ENCODE assay signal across 28 cellular contexts in genomic region chr13:39557285-39557955, GRCh38. TPM values are rescaled to one million over a fixed set of nuclear protein-coding genes. Genes with fewer than 3 reads are reported as not detected.
"Had no signal": no experiment of that assay in that cellular context is flagged by ENCODE, and none has a peak within 500 bp of the region (broad histone marks: within the 10 kb centered on the region; RNA-seq: fewer than 3 reads in every experiment).

No MANE protein-coding gene starts in this region.

- H3K4me3 Mint-ChIP-seq: activated naive CD4-positive, alpha-beta T cell treated with anti-CD3 and anti-CD28 coated beads for 36 hours; activated naive CD8-positive, alpha-beta T cell treated with anti-CD3 and anti-CD28 coated beads for 36 hours; activated T-helper 1 cell treated with anti-CD3 and anti-CD28 coated beads, Interleukin-12 subunit alpha, Interleukin-12 subunit beta, Interleukin-2, Interleukin-4 antibody, amounts not matched to agents 30 ng/mL and 10 ng/mL and 1 ng/mL, durations not matched to agents 14 hours and 24 hours and 36 hours; brain; mesothelial cell of epicardium; naive thymus-derived CD8-positive, alpha-beta T cell had no signal

- ATAC-seq: gastrocnemius medialis; naive thymus-derived CD8-positive, alpha-beta T cell; right cardiac atrium; stimulated activated naive CD8-positive, alpha-beta T cell treated with anti-CD3 and anti-CD28 coated beads, Interleukin-15, Interleukin-2, amounts not matched to agents 100 U/mL and 50 U/mL, for 24 hours had no signal

- H3K4me3 ChIP-seq: adrenal gland, ascending aorta, cardiac muscle cell, coronary artery, dorsolateral prefrontal cortex, gastrocnemius medialis, hepatocyte, spleen, testis, transverse colon had no signal

- H3K27me3 ChIP-seq: adrenal gland, ascending aorta, dorsolateral prefrontal cortex, gastrocnemius medialis, hepatocyte, spleen, testis, transverse colon had no signal

- H3K27ac ChIP-seq: adrenal gland, ascending aorta, cardiac muscle cell, coronary artery, dorsolateral prefrontal cortex, gastrocnemius medialis, hepatocyte, spleen, testis, transverse colon, VCaP had no signal

- H3K36me3 Mint-ChIP-seq: activated naive CD8-positive, alpha-beta T cell treated with anti-CD3 and anti-CD28 coated beads for 36 hours; naive thymus-derived CD8-positive, alpha-beta T cell had no signal

- H3K9me3 Mint-ChIP-seq: activated naive CD4-positive, alpha-beta T cell treated with anti-CD3 and anti-CD28 coated beads for 36 hours; activated T-helper 1 cell treated with anti-CD3 and anti-CD28 coated beads, Interleukin-12 subunit alpha, Interleukin-12 subunit beta, Interleukin-2, Interleukin-4 antibody, amounts not matched to agents 30 ng/mL and 10 ng/mL and 1 ng/mL, durations not matched to agents 14 hours and 24 hours and 36 hours; naive thymus-derived CD8-positive, alpha-beta T cell had no signal

- H3K4me2 ChIP-seq: hepatocyte had no signal

- H3K4me1 Mint-ChIP-seq: activated naive CD8-positive, alpha-beta T cell treated with anti-CD3 and anti-CD28 coated beads for 36 hours; naive thymus-derived CD8-positive, alpha-beta T cell had no signal

- H2AFZ ChIP-seq: hepatocyte had no signal

- H3K36me3 ChIP-seq: adrenal gland, ascending aorta, cardiac muscle cell, gastrocnemius medialis, spleen, transverse colon had no signal

- H3K27ac Mint-ChIP-seq: activated naive CD4-positive, alpha-beta T cell treated with anti-CD3 and anti-CD28 coated beads for 36 hours; activated naive CD8-positive, alpha-beta T cell treated with anti-CD3 and anti-CD28 coated beads for 36 hours; activated T-helper 1 cell treated with anti-CD3 and anti-CD28 coated beads, Interleukin-12 subunit alpha, Interleukin-12 subunit beta, Interleukin-2, Interleukin-4 antibody, amounts not matched to agents 30 ng/mL and 10 ng/mL and 1 ng/mL, durations not matched to agents 14 hours and 24 hours and 36 hours; mesothelial cell of epicardium had no signal

- DNase-seq: activated CD4-positive, alpha-beta T cell treated with anti-CD3 and anti-CD28 coated beads for 4 hours; activated CD4-positive, alpha-beta T cell treated with anti-CD3 and anti-CD28 coated beads, Interleukin-2, amount 50 U/mL, for 48 hours; activated CD8-positive, alpha-beta memory T cell treated with anti-CD3 and anti-CD28 coated beads, Interleukin-2, amount 50 U/mL, for 4 hours; activated effector memory CD4-positive, alpha-beta T cell treated with anti-CD3 and anti-CD28 coated beads, Interleukin-2, amount 50 U/mL, for 16 hours; activated naive CD4-positive, alpha-beta T cell treated with anti-CD3 and anti-CD28 coated beads for 36 hours; activated naive CD8-positive, alpha-beta T cell treated with anti-CD3 and anti-CD28 coated beads for 36 hours; activated T-cell treated with anti-CD3 and anti-CD28 coated beads, Interleukin-2, amount 50 U/mL, for 1 hour; adrenal gland; dorsolateral prefrontal cortex; effector memory CD4-positive, alpha-beta T cell; erythroblast; gastrocnemius medialis; islet precursor cell; naive thymus-derived CD8-positive, alpha-beta T cell; posterior cingulate gyrus; right cardiac atrium; spleen; stimulated activated naive CD8-positive, alpha-beta T cell treated with anti-CD3 and anti-CD28 coated beads, Interleukin-15, Interleukin-2, amounts not matched to agents 100 U/mL and 50 U/mL, for 24 hours; testis; transverse colon had no signal

- H3K9me3 ChIP-seq: adrenal gland, ascending aorta, gastrocnemius medialis, spleen, testis, transverse colon had no signal

- H3K4me1 ChIP-seq: adrenal gland, ascending aorta, gastrocnemius medialis, spleen, testis, transverse colon had no signal

RNA-seq across cellular contexts. Expression of gene LHFPL6, which starts 45.6 kb away (rescaled TPM):
- total RNA-seq: naive thymus-derived CD8-positive, alpha-beta T cell had no signal
- polyA plus RNA-seq: naive thymus-derived CD8-positive, alpha-beta T cell had no signal
